In the genomic region with DNA sequence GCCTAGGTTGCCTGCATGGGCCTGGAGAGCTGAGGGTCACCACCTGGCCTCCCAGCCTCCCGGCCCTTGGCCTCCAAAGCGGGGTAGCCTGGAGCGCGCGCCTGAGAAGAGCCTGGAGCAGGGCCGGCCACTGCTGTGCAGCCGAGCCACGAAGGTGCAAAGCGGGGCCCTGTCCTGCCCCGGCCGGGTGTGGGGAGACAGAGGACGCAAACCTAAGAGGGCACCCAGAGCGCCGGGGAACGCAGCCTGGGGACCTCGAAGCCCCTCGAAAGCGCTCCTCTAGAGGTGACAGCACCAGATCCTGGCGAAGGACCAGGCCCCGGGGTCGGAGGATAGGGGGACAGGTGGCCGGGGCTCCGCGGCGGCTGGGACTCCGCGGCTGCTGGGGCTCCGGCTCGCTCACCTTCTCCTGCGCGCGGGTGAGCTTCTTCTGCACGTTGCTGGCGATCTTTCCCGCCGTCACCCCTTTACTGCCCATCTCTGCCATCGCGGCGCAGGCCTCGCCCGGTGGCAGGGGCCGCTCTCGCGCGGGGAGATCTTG, we compare ENCODE assay signal across 8 cellular contexts. TPM values are rescaled to one million over a fixed set of nuclear protein-coding genes. Genes with fewer than 3 reads are reported as not detected.
A peak's percentile ranks its signal among the peaks of the same experiment; 100 is the strongest.
DNase-seq lines count a peak whose midpoint lies in the region; TF ChIP-seq lines count a peak whose summit lies in the region.

No MANE protein-coding gene starts in this region.

- H3K4me3 ChIP-seq in GM08714 (ENCODE audit: low read length) (peak overlapping the region; percentile 68; the same call in 1 of the 2 replicates), GM23248 (peak overlapping the region; percentile 80), LNCaP clone FGC (ENCODE audit: low read depth, low read length) (peak overlapping the region; percentile 83), breast epithelium (peak overlapping the region; percentile 67 to 93 (median 81)), stomach (peak overlapping the region; percentile 64 to 87 (median 80))

- TF ChIP-seq CTCF in LNCaP clone FGC (IDR thresholded peaks at IDR 0.05; ENCODE audit: control insufficient read depth, extremely low read depth, insufficient read depth): no peak
- TF ChIP-seq CTCF in breast epithelium (IDR thresholded peaks at IDR 0.05): no peak
- no peak for TF ChIP-seq CTCF in stomach (IDR thresholded peaks at IDR 0.05)

- no peak for DNase-seq in GM23248
- DNase-seq in LNCaP clone FGC (ENCODE audit: low read depth): no peak
- DNase-seq in breast epithelium (ENCODE audit: low spot score in 2 of 2): peak in 1 of 2 donors; percentile 51
- peak; percentile 38 for DNase-seq in kidney tubule cell (ENCODE audit: low spot score)
- DNase-seq in stomach: peak; percentile 38
- no peak for DNase-seq in G401 (ENCODE audit: low spot score)
- no peak for DNase-seq in T1000 (lab: John Stamatoyannopoulos, UW)

- H3K27ac ChIP-seq in GM23248 (peak overlapping the region; percentile 41), breast epithelium (peak overlapping the region; percentile 64 to 87), stomach (peak overlapping the region; percentile 86 to 94 (median 91))

- peaks cover 11% of the 10 kb centered on the region for H3F3A ChIP-seq in GM23248 (ENCODE audit: insufficient read depth)

- intact Hi-C loops in breast epithelium (cut with DNase I; ENCODE audit: low total_unique reads): no loop called here
- intact Hi-C loops in stomach (cut with DNase I; ENCODE audit: low total_unique reads): no loop called here

- in situ Hi-C loops in GM23248 (cut with MboI): no loop called here
- in situ Hi-C loops in G401 (cut with HindIII; ENCODE audit: low sequenced_read_pairs): no loop called here

- H2AFZ ChIP-seq in GM23248: peak overlapping the region; percentile 80

- peak overlapping the region; percentile 75 for H3K4me2 ChIP-seq in GM23248 (ENCODE audit: unreplicated experiment)

- H4K20me1 ChIP-seq in GM23248 (ENCODE audit: insufficient read depth): no peaks in the 10 kb centered on the region

- TF ChIP-seq EP300 in stomach (IDR thresholded peaks at IDR 0.05): no peak

- no peaks in the 10 kb centered on the region for H3K36me3 ChIP-seq in GM23248 (ENCODE audit: low read depth)
- H3K36me3 ChIP-seq in breast epithelium: no peaks in the 10 kb centered on the region
- H3K36me3 ChIP-seq in stomach: no peaks in the 10 kb centered on the region

- H3K4me1 ChIP-seq in GM23248 (ENCODE audit: insufficient read depth): peaks cover 15% of the 10 kb centered on the region
- H3K4me1 ChIP-seq in breast epithelium: no peaks in the 10 kb centered on the region
- H3K4me1 ChIP-seq in stomach: peaks cover 34 to 60% (median 55%) of the 10 kb centered on the region in 4 donors

- peak overlapping the region; percentile 85 for H3K9ac ChIP-seq in GM23248

- H3K27me3 ChIP-seq in GM23248 (replicated peaks; ENCODE audit: insufficient read depth) (no peaks in the 10 kb centered on the region), breast epithelium (peaks cover 0 to 2% of the 10 kb centered on the region in 2 donors), stomach (no peaks in the 10 kb centered on the region)

- H3K9me3 ChIP-seq in GM23248 (ENCODE audit: low read depth) (no peaks in the 10 kb centered on the region), breast epithelium (no peaks in the 10 kb centered on the region), stomach (no peaks in the 10 kb centered on the region)

- WGBS in GM23248 (ENCODE audit: low coverage in 1 of 2, low lambda C conversion rate in 2 of 2, missing lambda C conversion rate in 2 of 2), 2 experiments: 0 to 2% methylated on average over 26 to 36 of the region's 45 CpGs
- 0% methylated on average over 1 to 45 of the region's 45 CpGs for WGBS in stomach, 5 donors

- H3K79me2 ChIP-seq in GM23248 (ENCODE audit: insufficient read depth): peaks cover 44% of the 10 kb centered on the region

- TF ChIP-seq POLR2A in breast epithelium (IDR thresholded peaks at IDR 0.05) (no peak), stomach (IDR thresholded peaks at IDR 0.05) (no peak)

- H3K9me2 ChIP-seq in GM23248 (ENCODE audit: insufficient read depth): no peaks in the 10 kb centered on the region

RNA-seq across cellular contexts. Expression of gene BIN1, which starts 0.4 kb away (rescaled TPM):
- 33.0 and 33.1 TPM in 2 replicates for total RNA-seq in GM23248 (2014; rRNA removed; shearing (Covaris generic))
- polyA plus RNA-seq in GM23248 (2016; fragmentation: Nextera tagmentation; extraction: Ambion mirVana) (23.9 and 24.3 TPM in 2 replicates), stomach (10 to 100 TPM; 47.8 to 49.6 (median 47.8) TPM)
- total RNA-seq in breast epithelium (10 to 100 TPM; 30.1 to 74.4 (median 59.3) TPM), stomach (100 to 1,000 TPM in 1 of 5 donors, 10 to 100 TPM in 4; 39.1 to 175 (median 45.1) TPM)
- 11.1 and 14.2 TPM in 2 replicates for total RNA-seq in G401 (2014; rRNA removed; shearing (Covaris generic))

Comparison
In these comparisons a context has a peak if more than half of its experiments do, and no peak if none do; other contexts are left out.
1. DNase-seq: peak in kidney tubule cell (single experiment) and stomach (single experiment); none in GM23248 (single experiment), LNCaP clone FGC (single experiment), G401 (single experiment) and T1000 (single experiment).
2. H3K27ac ChIP-seq: peak in every context shown above with its lines; median percentile 91 in stomach; 76 in breast epithelium; 41 in GM23248.
3. Peak in every context shown above with its lines, with median percentiles within 50 percentile points of each other: H3K4me3 ChIP-seq.